In genomic region chr16:87607871-87608270, GRCh38 we compare ENCODE assay signal across 18 cellular contexts. TPM values are rescaled to one million over a fixed set of nuclear protein-coding genes. Genes with fewer than 3 reads are reported as not detected.
DNase-seq lines count a peak whose midpoint lies in the region; ATAC-seq, FAIRE-seq and TF ChIP-seq lines count a peak whose summit lies in the region.
"Had no signal": no experiment of that assay in that cellular context is flagged by ENCODE, and none has a peak within 500 bp of the region (broad histone marks: within the 10 kb centered on the region; RNA-seq: fewer than 3 reads in every experiment).

No MANE protein-coding gene starts in this region.

- DNase-seq in Right ventricle myocardium superior, result peak; percentile 25
- no peak for DNase-seq in cardiac septum (ENCODE audit: low spot score)
- no peak for DNase-seq in K562 (ENCODE audit: extremely low read depth in 1 of 4, low spot score in 3 of 4)
- peak in 1 of 10 donors; percentile 12 for DNase-seq in dorsolateral prefrontal cortex
- DNase-seq in mucosa of gallbladder (ENCODE audit: low spot score), result no peak
- no peak for DNase-seq in stimulated activated naive CD8-positive, alpha-beta T cell treated with anti-CD3 and anti-CD28 coated beads, Interleukin-15, amount 100 ng/mL, for 72 hours
- DNase-seq: C1 segment of cervical spinal cord, COR-L47, DMS79 treated with DMSO at 0.1 percent for 48 hours, GF-D8 had no signal

- BruUV-seq in K562 (replicated peaks; lab: Mats Ljungman, UMichigan), result no TSS peak

- CTCF ChIA-PET in K562 (lab: Yijun Ruan, JAX; ENCODE audit: low intra/inter-chr PET ratio), result no interaction called here

- POLR2A ChIA-PET in K562 (lab: Yijun Ruan, JAX), result interaction anchor here (0.7 kb wide), 1 partner anchor 11 kb away, joined by 3 read pairs; no protein-coding TSS in a partner anchor

- no peaks in the 10 kb centered on the region for H3K9me3 ChIP-seq in K562 (replicated peaks; ENCODE audit: control insufficient read depth, insufficient read depth, low read depth, low read length)
- H3K9me3 ChIP-seq: HAP-1 had no signal

- H2AFZ ChIP-seq in K562 (ENCODE audit: low read depth, low read length), result no peak overlapping the region

- H3K4me2 ChIP-seq in K562 (ENCODE audit: insufficient read depth, low read length), result no peak overlapping the region

- no peak for TF ChIP-seq EP300 in K562 (IDR thresholded peaks at IDR 0.05; ENCODE audit: low read length)

- WGBS in K562 (ENCODE audit: insufficient coverage, low coverage, missing lambda C conversion rate), result 6% methylated on average over 13 of the region's 13 CpGs

- H3K9me3 Mint-ChIP-seq in stimulated activated naive CD8-positive, alpha-beta T cell treated with anti-CD3 and anti-CD28 coated beads, Interleukin-15, amount 100 ng/mL, for 72 hours, result peaks cover 0 to 7% of the 10 kb centered on the region in 2 donors
- H3K9me3 Mint-ChIP-seq: HFFc6 had no signal

- H3K79me2 ChIP-seq in K562 (ENCODE audit: control insufficient read depth, insufficient read depth, low read length), result no peaks in the 10 kb centered on the region

- no peak for ATAC-seq in Right ventricle myocardium superior (ENCODE audit: poor library complexity)
- peak; percentile 31; the same call in 1 of the 3 replicates for ATAC-seq in K562
- ATAC-seq in GM21447 (IDR thresholded peaks at IDR 0.05; ENCODE audit: unreplicated experiment), result no peak
- no peak for ATAC-seq in stimulated activated naive CD8-positive, alpha-beta T cell treated with anti-CD3 and anti-CD28 coated beads, Interleukin-15, amount 100 ng/mL, for 72 hours

- TF ChIP-seq POLR2A in K562 (conservative IDR thresholded peaks at IDR 0.05), result no peak

- in situ Hi-C loops in K562 (cut with MboI), result no loop called here

- no peak for TF ChIP-seq CTCF in K562 (IDR thresholded peaks at IDR 0.05 in 2 of 3, conservative IDR thresholded peaks at IDR 0.05 in 1 of 3; ENCODE audit: insufficient read depth in 2 of 3, low read depth in 1 of 3, low read length in 3 of 3)
- no peak for TF ChIP-seq CTCF in dorsolateral prefrontal cortex (IDR thresholded peaks at IDR 0.05 in 54 of 56, conservative IDR thresholded peaks at IDR 0.05 in 2 of 56; ENCODE audit: low read depth in 1 of 56, partially characterized antibody in 56 of 56)

- intact Hi-C loops in Right ventricle myocardium superior (cut with DNase I), result no loop called here
- intact Hi-C loops in cardiac septum (cut with DNase I), result no loop called here
- intact Hi-C loops in K562 (cut with micrococcal nuclease), result no loop called here
- intact Hi-C loops in dorsolateral prefrontal cortex (cut with DNase I), result no loop called here

- TF ChIP-seq RAD21 in K562 (CRISPR knock-in tag; conservative IDR thresholded peaks at IDR 0.05 in 1 of 2, IDR thresholded peaks at IDR 0.05 in 1 of 2), result no peak

- H3K9me1 ChIP-seq in K562 (ENCODE audit: control insufficient read depth, insufficient read depth, low read length), result no peaks in the 10 kb centered on the region

- H3K4me1 Mint-ChIP-seq in stimulated activated naive CD8-positive, alpha-beta T cell treated with anti-CD3 and anti-CD28 coated beads, Interleukin-15, amount 100 ng/mL, for 72 hours, result peaks cover 15% of the 10 kb centered on the region

- no peak overlapping the region for H3K9ac ChIP-seq in K562 (ENCODE audit: insufficient read depth in 1 of 2, low read depth in 2 of 2, low read length in 2 of 2)

- H3K27me3 ChIP-seq in K562 (ENCODE audit: control insufficient read depth in 2 of 2, insufficient read depth in 2 of 2, low read length in 2 of 2), result peaks cover 39 to 85% of the 10 kb centered on the region in 2 experiments; a peak in 4 of 5 replicates
- H3K27me3 ChIP-seq in dorsolateral prefrontal cortex, result peaks cover 0 to 38% (median 24%) of the 10 kb centered on the region in 45 donors

- no peak for FAIRE-seq in K562 (lab: Jason Lieb, UNC)
- FAIRE-seq: GM12891, GM18507, H54 had no signal

- no peak overlapping the region for H3K27ac Mint-ChIP-seq in stimulated activated naive CD8-positive, alpha-beta T cell treated with anti-CD3 and anti-CD28 coated beads, Interleukin-15, amount 100 ng/mL, for 72 hours
- H3K27ac Mint-ChIP-seq: CD4-positive, alpha-beta memory T cell; HFFc6 had no signal

- peaks cover 0 to 10% of the 10 kb centered on the region in 2 experiments; a peak in 2 of 5 replicates for H3K4me1 ChIP-seq in K562 (replicated peaks in 1 of 2; ENCODE audit: control insufficient read depth in 2 of 2, insufficient read depth in 2 of 2, low read length in 2 of 2)
- H3K4me1 ChIP-seq: HAP-1 had no signal

- H4K20me1 ChIP-seq in K562 (replicated peaks; ENCODE audit: control insufficient read depth, insufficient read depth, low read length), result peaks cover 24% of the 10 kb centered on the region; the same call in 1 of the 2 replicates

- H3K27me3 Mint-ChIP-seq in stimulated activated naive CD8-positive, alpha-beta T cell treated with anti-CD3 and anti-CD28 coated beads, Interleukin-15, amount 100 ng/mL, for 72 hours, result peaks cover 76% of the 10 kb centered on the region

- no peak overlapping the region for H3K4me3 Mint-ChIP-seq in stimulated activated naive CD8-positive, alpha-beta T cell treated with anti-CD3 and anti-CD28 coated beads, Interleukin-15, amount 100 ng/mL, for 72 hours
- H3K4me3 Mint-ChIP-seq: CD4-positive, alpha-beta memory T cell; HFFc6 had no signal

- H3K27ac ChIP-seq in K562 (ENCODE audit: extremely low read depth, low read depth, low read length) (no peak overlapping the region), dorsolateral prefrontal cortex (peak overlapping the region in 25 of 59 donors; percentile 1 to 95 (median 51))

- H3K4me3 ChIP-seq in K562 (no peak overlapping the region), dorsolateral prefrontal cortex (peak overlapping the region in 45 of 59 donors; percentile 1 to 73 (median 59))
- H3K4me3 ChIP-seq: HAP-1 had no signal

- no peaks in the 10 kb centered on the region for H3K36me3 ChIP-seq in K562 (ENCODE audit: control insufficient read depth, insufficient read depth, low read length)
- H3K36me3 ChIP-seq: HAP-1 had no signal

TF ChIP-seq in K562, 482 proteins besides CTCF, POLR2A, EP300 and RAD21 (continues in another document):
- no peak for TF ChIP-seq KLF13 (tag; IDR thresholded peaks at IDR 0.05; ENCODE audit: borderline replicate concordance, low read depth)
- TF ChIP-seq, protein P1, sequence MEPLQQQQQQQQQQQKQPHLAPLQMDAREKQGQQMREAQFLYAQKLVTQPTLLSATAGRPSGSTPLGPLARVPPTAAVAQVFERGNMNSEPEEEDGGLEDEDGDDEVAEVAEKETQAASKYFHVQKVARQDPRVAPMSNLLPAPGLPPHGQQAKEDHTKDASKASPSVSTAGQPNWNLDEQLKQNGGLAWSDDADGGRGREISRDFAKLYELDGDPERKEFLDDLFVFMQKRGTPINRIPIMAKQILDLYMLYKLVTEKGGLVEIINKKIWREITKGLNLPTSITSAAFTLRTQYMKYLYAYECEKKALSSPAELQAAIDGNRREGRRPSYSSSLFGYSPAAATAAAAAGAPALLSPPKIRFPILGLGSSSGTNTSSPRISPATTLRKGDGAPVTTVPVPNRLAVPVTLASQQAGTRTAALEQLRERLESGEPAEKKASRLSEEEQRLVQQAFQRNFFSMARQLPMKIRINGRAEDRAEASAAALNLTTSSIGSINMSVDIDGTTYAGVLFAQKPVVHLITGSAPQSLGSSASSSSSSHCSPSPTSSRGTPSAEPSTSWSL (CRISPR knock-in tag; IDR thresholded peaks at IDR 0.05; ENCODE audit: borderline replicate concordance), result no peak
- TF ChIP-seq NR2F6 (CRISPR knock-in tag; IDR thresholded peaks at IDR 0.05), result no peak

RNA-seq across cellular contexts. Expression of gene JPH3, which starts 5.6 kb away (rescaled TPM):
- total RNA-seq in Right ventricle myocardium superior, result 0.08 TPM
- 0.11 TPM for total RNA-seq in cardiac septum
- 0.07 TPM in 1 of 2 replicates, not detected in the other for total RNA-seq in K562 (2011; cell fraction: chromatin; rRNA removed; ENCODE audit: low replicate concordance)
- 0.17 TPM in 1 of 2 replicates, not detected in the other for total RNA-seq in K562 (2011; cell fraction: nucleolus; rRNA removed)
- total RNA-seq in K562 (2011; cell fraction: nucleoplasm; rRNA removed), result not detected in 2 replicates
- total RNA-seq in K562 (2014; rRNA removed), result not detected in 2 replicates
- not detected in 2 replicates for total RNA-seq in K562 (2014; rRNA removed; fragmentation: Illumina TruSeq; extraction: Trizol)
- total RNA-seq in K562 (2015; rRNA removed; fragmentation: Illumina TruSeq; extraction: Trizol), result not detected in 2 replicates
- total RNA-seq in K562 (2021), result 0.07 TPM in 1 of 2 replicates, not detected in the other
- polyA plus RNA-seq in K562 (2011; rRNA removed), result 0.04 TPM in 1 of 2 replicates, not detected in the other
- 0.03 TPM in 1 of 2 replicates, not detected in the other for polyA plus RNA-seq in K562 (2011; cell fraction: cytosol; rRNA removed)
- polyA plus RNA-seq in K562 (2011; cell fraction: nucleus; rRNA removed), result not detected in 2 replicates
- 0.04 and 0.07 TPM in 2 replicates for polyA plus RNA-seq in K562 (2012)
- not detected in 2 replicates for polyA plus RNA-seq in K562 (2014; fragmentation: Illumina TruSeq; extraction: Trizol)
- not detected for polyA plus RNA-seq in K562 (2014; fragmentation: Nextera tagmentation; extraction: Ambion mirVana)
- polyA plus RNA-seq in K562 (2014; rRNA removed), result 0.01 TPM in 1 of 2 replicates, not detected in the other
- not detected in 2 replicates for polyA minus RNA-seq in K562 (2011; rRNA and poly(A)+ RNA removed)
- polyA minus RNA-seq in K562 (2011; cell fraction: cytosol; rRNA and poly(A)+ RNA removed), result not detected in 2 replicates
- not detected in 2 replicates for polyA minus RNA-seq in K562 (2011; cell fraction: nucleus; rRNA and poly(A)+ RNA removed)
- total RNA-seq in dorsolateral prefrontal cortex, result 100 to 1,000 TPM in 114 of 120 experiments, 10 to 100 TPM in 6; 37.8 to 246 (median 142) TPM
- total RNA-seq in mucosa of gallbladder, result 0.32 TPM
- total RNA-seq: HFFc6 had no signal
- polyA plus RNA-seq: BJ; CD4-positive, alpha-beta memory T cell had no signal

Comparison
In these comparisons a context has a peak if more than half of its experiments do, and no peak if none do; other contexts are left out.
1. RNA of gene JPH3, which starts 5.6 kb away (total RNA-seq): 37.8 to 246 TPM in dorsolateral prefrontal cortex; 0.32 TPM in mucosa of gallbladder (single experiment), 0.11 TPM in cardiac septum (single experiment), 0.08 TPM in Right ventricle myocardium superior (single experiment) and 0.07 to 0.17 TPM in K562; every median in the first group is over 10 times any median in the second.